ENCODE assay signal across 8 cellular contexts in genomic region chr3:195154793-195155535, GRCh38.
DNase-seq lines count a peak whose midpoint lies in the region; ATAC-seq lines count a peak whose summit lies in the region.

No MANE protein-coding gene starts in this region.

- H3K4me1 Mint-ChIP-seq in activated T-helper 17 cell treated with anti-CD3 and anti-CD28 coated beads, Interleukin-2, amount 50 U/mL, for 72 hours, result peaks cover 13% of the 10 kb centered on the region

- no peaks in the 10 kb centered on the region for H3K9me3 ChIP-seq in KOPT-K1 (ENCODE audit: insufficient read depth, low read length, poor library complexity, severe bottlenecking)

- no peaks in the 10 kb centered on the region for H3K9me3 Mint-ChIP-seq in activated T-helper 17 cell treated with anti-CD3 and anti-CD28 coated beads, Interleukin-2, amount 50 U/mL, for 72 hours

- peak overlapping the region; percentile 46 for H3K27ac ChIP-seq in KOPT-K1 (ENCODE audit: low read depth, low read length, poor library complexity, severe bottlenecking)

- peak; percentile 85 for DNase-seq in GM04503 (ENCODE audit: low read depth)
- DNase-seq in head of caudate nucleus, result peak; percentile 22 to 85 (median 64)
- peak; percentile 68 for DNase-seq in occipital lobe (lab: John Stamatoyannopoulos, UW)
- DNase-seq in stimulated activated CD4-positive, alpha-beta T cell treated with anti-CD3 and anti-CD28 coated beads, Interleukin-4, amount 100 ng/mL, for 24 hours, result no peak
- DNase-seq in T-helper 9 cell, result no peak
- DNase-seq in CD1c-positive myeloid dendritic cell (ENCODE audit: extremely low spot score), result no peak

- peak overlapping the region; percentile 64 for H3K27ac Mint-ChIP-seq in activated T-helper 17 cell treated with anti-CD3 and anti-CD28 coated beads, Interleukin-2, amount 50 U/mL, for 72 hours

- no peak overlapping the region for H3K4me3 Mint-ChIP-seq in activated T-helper 17 cell treated with anti-CD3 and anti-CD28 coated beads, Interleukin-2, amount 50 U/mL, for 72 hours

- H3K36me3 Mint-ChIP-seq in activated T-helper 17 cell treated with anti-CD3 and anti-CD28 coated beads, Interleukin-2, amount 50 U/mL, for 72 hours (ENCODE audit: low read depth), result peaks cover 8% of the 10 kb centered on the region

- ATAC-seq in activated T-helper 17 cell treated with anti-CD3 and anti-CD28 coated beads, Interleukin-2, amount 50 U/mL, for 72 hours (replicated peaks), result peak; percentile 32

- no peaks in the 10 kb centered on the region for H3K27me3 Mint-ChIP-seq in activated T-helper 17 cell treated with anti-CD3 and anti-CD28 coated beads, Interleukin-2, amount 50 U/mL, for 72 hours

- intact Hi-C loops in head of caudate nucleus (cut with DNase I), result no loop called here

- H3K36me3 ChIP-seq in KOPT-K1 (ENCODE audit: insufficient read depth, low read length), result no peaks in the 10 kb centered on the region

Comparison
In these comparisons a context has a peak if more than half of its experiments do, and no peak if none do; other contexts are left out.
1. DNase-seq: peak in GM04503 (single experiment), head of caudate nucleus (42 of 42) and occipital lobe (single experiment); none in stimulated activated CD4-positive, alpha-beta T cell treated with anti-CD3 and anti-CD28 coated beads, Interleukin-4, amount 100 ng/mL, for 24 hours (single experiment), T-helper 9 cell (single experiment) and CD1c-positive myeloid dendritic cell (single experiment).